ENCODE assay signal across 26 cellular contexts in the genomic region with DNA sequence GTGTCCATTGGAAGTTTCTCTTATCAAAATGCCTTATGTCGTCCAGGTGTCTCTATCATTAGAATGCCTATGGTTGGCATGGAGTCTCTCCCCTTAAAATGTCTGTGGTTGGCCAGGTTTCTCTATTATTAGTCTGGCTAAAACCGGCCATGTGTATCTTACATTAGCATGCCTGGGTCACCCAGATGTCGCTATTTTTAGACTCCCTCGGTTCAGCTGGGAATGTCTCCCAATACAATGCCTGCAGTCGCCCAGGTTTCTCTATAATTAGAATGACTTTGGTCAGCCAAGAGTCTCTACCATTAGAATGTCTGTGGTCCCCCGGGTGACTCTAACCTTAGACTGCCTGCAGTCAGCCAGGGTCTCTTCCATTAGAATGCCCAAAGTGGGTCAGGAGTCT.
DNase-seq lines count a peak whose midpoint lies in the region; ATAC-seq and TF ChIP-seq lines count a peak whose summit lies in the region.
"Had no signal": no experiment of that assay in that cellular context is flagged by ENCODE, and none has a peak within 500 bp of the region (broad histone marks: within the 10 kb centered on the region; RNA-seq: fewer than 3 reads in every experiment).

No MANE protein-coding gene starts in this region.

- intact Hi-C loops in left cardiac atrium (cut with DNase I): no loop called here

- ATAC-seq in left cardiac atrium: peak; percentile 53 to 77
- ATAC-seq: A549; CD8-positive, alpha-beta T cell had no signal

- TF ChIP-seq CTCF in endodermal cell (conservative IDR thresholded peaks at IDR 0.05): no peak

- H3K4me3 ChIP-seq in endodermal cell (ENCODE audit: low read length): no peak overlapping the region
- peak overlapping the region in 1 of 3 donors; percentile 4 for H3K4me3 ChIP-seq in skeletal muscle tissue (ENCODE audit: low read length in 3 of 3)
- H3K4me3 ChIP-seq: A549; BLaER1 treated with 17β-estradiol and CSF1 and Interleukin-3, amounts not matched to agents 10 nM and 100 nM; MG63; PC-9; SK-N-MC had no signal

- 63% methylated on average over 5 to 6 of the region's 6 CpGs for WGBS in endodermal cell (ENCODE audit: insufficient coverage in 1 of 2, insufficient read length in 1 of 2), 2 experiments

- H3K27me3 Mint-ChIP-seq in endodermal cell (ENCODE audit: insufficient read depth): no peaks in the 10 kb centered on the region

- no peak overlapping the region for H3K27ac Mint-ChIP-seq in endodermal cell
- H3K27ac Mint-ChIP-seq: CD8-positive, alpha-beta T cell had no signal

- H3K9ac ChIP-seq in endodermal cell (ENCODE audit: extremely low read depth, low read length, poor library complexity, severe bottlenecking) (no peak overlapping the region), skeletal muscle tissue (ENCODE audit: low read depth in 1 of 3, low read length in 3 of 3) (no peak overlapping the region)
- H3K9ac ChIP-seq: BLaER1 treated with 17β-estradiol and CSF1 and Interleukin-3, amounts not matched to agents 10 nM and 100 nM had no signal

- H3K4me1 ChIP-seq in endodermal cell (ENCODE audit: control insufficient read depth, insufficient read depth, low read length) (no peaks in the 10 kb centered on the region), skeletal muscle tissue (ENCODE audit: control insufficient read depth in 3 of 3, insufficient read depth in 3 of 3, low read length in 3 of 3) (peaks cover 36 to 61% (median 43%) of the 10 kb centered on the region in 3 donors)
- H3K4me1 ChIP-seq: A549; BLaER1 treated with 17β-estradiol and CSF1 and Interleukin-3, amounts not matched to agents 10 nM and 100 nM had no signal

- H3K4me1 Mint-ChIP-seq in endodermal cell: no peaks in the 10 kb centered on the region

- H3K27me3 ChIP-seq in endodermal cell (ENCODE audit: control insufficient read depth, insufficient read depth, low read length, poor library complexity, severe bottlenecking): no peaks in the 10 kb centered on the region
- no peaks in the 10 kb centered on the region for H3K27me3 ChIP-seq in skeletal muscle tissue (ENCODE audit: control insufficient read depth in 3 of 3, insufficient read depth in 3 of 3, low read length in 3 of 3)
- H3K27me3 ChIP-seq: BLaER1 treated with 17β-estradiol and CSF1 and Interleukin-3, amounts not matched to agents 10 nM and 100 nM; MG63 had no signal

- no peaks in the 10 kb centered on the region for H3K36me3 Mint-ChIP-seq in endodermal cell (ENCODE audit: low read depth)
- H3K36me3 Mint-ChIP-seq: CD8-positive, alpha-beta T cell had no signal

- H3K36me3 ChIP-seq in endodermal cell (ENCODE audit: control insufficient read depth, insufficient read depth, low read length) (no peaks in the 10 kb centered on the region), skeletal muscle tissue (ENCODE audit: control insufficient read depth in 3 of 3, insufficient read depth in 3 of 3, low read length in 3 of 3) (no peaks in the 10 kb centered on the region)
- H3K36me3 ChIP-seq: BLaER1 treated with 17β-estradiol and CSF1 and Interleukin-3, amounts not matched to agents 10 nM and 100 nM; MG63 had no signal

- H3K9me3 Mint-ChIP-seq in endodermal cell: peaks cover 97% of the 10 kb centered on the region

- no peak overlapping the region for H3K4me3 Mint-ChIP-seq in endodermal cell
- H3K4me3 Mint-ChIP-seq: CD8-positive, alpha-beta T cell had no signal

- no peak overlapping the region for H3K27ac ChIP-seq in endodermal cell (ENCODE audit: low read depth, low read length)
- peak overlapping the region; percentile 57 for H3K27ac ChIP-seq in skeletal muscle tissue (ENCODE audit: low read depth, low read length)
- H3K27ac ChIP-seq: A549; BLaER1 treated with 17β-estradiol and CSF1 and Interleukin-3, amounts not matched to agents 10 nM and 100 nM; PC-9; SK-N-MC had no signal

- DNase-seq in endodermal cell: peak; percentile 5
- no peak for DNase-seq in left cardiac atrium
- peak; percentile 5 for DNase-seq in mesenteric fat pad (ENCODE audit: low spot score)
- no peak for DNase-seq in activated CD4-positive, alpha-beta T cell treated with anti-CD3 and anti-CD28 coated beads for 1 hour
- no peak for DNase-seq in T-helper 1 cell
- DNase-seq in germinal center (ENCODE audit: low spot score): no peak
- DNase-seq: AML-193, Caco-2, DMS79 treated with DMSO at 0.1 percent for 48 hours, GF-D8, GOT3, HCEC 1CT, IMR-90, KG1, MG63, NCI-H1105 treated with DMSO at 0.1 percent for 48 hours, NCI-H146, NCI-H1930, NCI-H446 treated with DMSO at 0.1 percent for 48 hours, PC-9, SHP77 treated with DMSO at 0.1 percent for 48 hours had no signal

- H3K9me3 ChIP-seq in endodermal cell (ENCODE audit: control insufficient read depth, low read length): peaks cover 61% of the 10 kb centered on the region
- no peaks in the 10 kb centered on the region for H3K9me3 ChIP-seq in skeletal muscle tissue (ENCODE audit: control insufficient read depth in 3 of 3, low read length in 3 of 3)
- H3K9me3 ChIP-seq: MG63 had no signal

Comparison
In these comparisons a context has a peak if more than half of its experiments do, and no peak if none do; other contexts are left out.
1. DNase-seq: peak in endodermal cell (single experiment) and mesenteric fat pad (single experiment); none in left cardiac atrium (single experiment), activated CD4-positive, alpha-beta T cell treated with anti-CD3 and anti-CD28 coated beads for 1 hour (single experiment), T-helper 1 cell (0 of 5) and germinal center (single experiment).